In the genomic region with DNA sequence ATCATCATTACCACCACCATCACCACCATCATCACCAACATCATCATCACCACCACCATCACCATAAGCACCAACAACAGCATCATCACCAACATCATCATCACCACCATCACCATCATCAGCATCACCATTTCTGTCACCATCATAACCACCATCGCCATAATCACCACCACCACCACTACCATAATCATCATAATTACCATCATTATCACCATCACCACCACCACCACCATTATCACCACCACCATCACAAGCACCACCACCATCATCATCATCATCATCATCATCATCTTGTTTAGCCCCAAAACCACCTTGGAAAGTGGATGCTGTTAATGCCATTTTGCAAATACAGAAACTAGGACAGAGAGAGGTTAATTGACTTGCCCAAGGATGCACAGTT, we compare ENCODE assay signal across 26 cellular contexts.
"Had no signal": no experiment of that assay in that cellular context is flagged by ENCODE, and none has a peak within 500 bp of the region (broad histone marks: within the 10 kb centered on the region; RNA-seq: fewer than 3 reads in every experiment).

No MANE protein-coding gene starts in this region.

- H3K36me3 ChIP-seq: stomach, suprapubic skin, thoracic aorta, thyroid gland, tibial artery, tibial nerve, transverse colon, upper lobe of left lung, upper lobe of right lung, uterus, vagina had no signal

- H3K27ac ChIP-seq: stomach, suprapubic skin, testis, thoracic aorta, thyroid gland, tibial artery, tibial nerve, transverse colon, upper lobe of left lung, upper lobe of right lung, uterus, vagina had no signal

- H3K4me3 ChIP-seq: stomach, suprapubic skin, testis, thoracic aorta, thyroid gland, tibial artery, tibial nerve, transverse colon, upper lobe of left lung, upper lobe of right lung, uterus, vagina had no signal

- H3K27me3 ChIP-seq: testis, thyroid gland, tibial nerve, transverse colon, upper lobe of left lung, upper lobe of right lung, uterus, vagina had no signal

- H3K9me3 ChIP-seq: stomach, suprapubic skin, testis, thoracic aorta, thyroid gland, tibial artery, transverse colon, upper lobe of left lung, upper lobe of right lung, uterus, vagina had no signal

- DNase-seq: stimulated activated CD4-positive, alpha-beta T cell treated with anti-CD3 and anti-CD28 coated beads, Interleukin-2, amount 100 ng/mL, for 48 hours; stimulated activated CD4-positive, alpha-beta T cell treated with anti-CD3 and anti-CD28 coated beads, Interleukin-4, amount 100 ng/mL, for 1 hour; stimulated activated CD4-positive, alpha-beta T cell treated with anti-CD3 and anti-CD28 coated beads, Interleukin-4, amount 100 ng/mL, for 24 hours; stimulated activated CD4-positive, alpha-beta T cell treated with anti-CD3 and anti-CD28 coated beads, Interleukin-4, amount 100 ng/mL, for 4 hours; stimulated activated CD8-positive, alpha-beta memory T cell treated with anti-CD3 and anti-CD28 coated beads, Interleukin-4, amount 100 ng/mL, for 48 hours; stimulated activated naive B cell treated with anti-CD40 and anti-IgM and Interleukin-4, amounts not matched to agents 10 μg/mL and 1 μg/mL and 100 μg/mL, for 72 hours; stimulated activated naive CD4-positive, alpha-beta T cell; stimulated activated naive CD4-positive, alpha-beta T cell treated with Interleukin-2 at 50 U/mL for 16 hours; stimulated activated naive CD8-positive, alpha-beta T cell treated with anti-CD3 and anti-CD28 coated beads, Interleukin-15, amount 100 ng/mL, for 72 hours; stimulated activated naive CD8-positive, alpha-beta T cell treated with anti-CD3 and anti-CD28 coated beads, Interleukin-15, Interleukin-2, amounts not matched to agents 100 U/mL and 50 U/mL, for 24 hours; stomach; substantia nigra; testis; thyroid gland; tibial artery; transverse colon; trophoblast cell; upper lobe of left lung; upper lobe of right lung; uterus had no signal

- ATAC-seq: stimulated activated effector memory CD8-positive, alpha-beta T cell treated with anti-CD3 and anti-CD28 coated beads, Interleukin-12 subunit alpha, Interleukin-12 subunit beta, amount 100 ng/mL, for 72 hours; stimulated activated memory B cell treated with anti-CD40 and anti-IgM and Interleukin-4, amounts not matched to agents 10 μg/mL and 1 μg/mL and 100 μg/mL, for 72 hours; stimulated activated naive B cell treated with anti-CD40 and anti-IgM and Interleukin-4, amounts not matched to agents 10 μg/mL and 1 μg/mL and 100 μg/mL, for 72 hours; stimulated activated naive CD8-positive, alpha-beta T cell treated with anti-CD3 and anti-CD28 coated beads, Interleukin-15, amount 100 ng/mL, for 72 hours; stimulated activated naive CD8-positive, alpha-beta T cell treated with anti-CD3 and anti-CD28 coated beads, Interleukin-15, Interleukin-2, amounts not matched to agents 100 U/mL and 50 U/mL, for 24 hours; upper lobe of right lung had no signal

- H3K4me1 ChIP-seq: stomach, suprapubic skin, testis, thyroid gland, tibial artery, tibial nerve, transverse colon, upper lobe of left lung, upper lobe of right lung, uterus, vagina had no signal
